In the genomic region with DNA sequence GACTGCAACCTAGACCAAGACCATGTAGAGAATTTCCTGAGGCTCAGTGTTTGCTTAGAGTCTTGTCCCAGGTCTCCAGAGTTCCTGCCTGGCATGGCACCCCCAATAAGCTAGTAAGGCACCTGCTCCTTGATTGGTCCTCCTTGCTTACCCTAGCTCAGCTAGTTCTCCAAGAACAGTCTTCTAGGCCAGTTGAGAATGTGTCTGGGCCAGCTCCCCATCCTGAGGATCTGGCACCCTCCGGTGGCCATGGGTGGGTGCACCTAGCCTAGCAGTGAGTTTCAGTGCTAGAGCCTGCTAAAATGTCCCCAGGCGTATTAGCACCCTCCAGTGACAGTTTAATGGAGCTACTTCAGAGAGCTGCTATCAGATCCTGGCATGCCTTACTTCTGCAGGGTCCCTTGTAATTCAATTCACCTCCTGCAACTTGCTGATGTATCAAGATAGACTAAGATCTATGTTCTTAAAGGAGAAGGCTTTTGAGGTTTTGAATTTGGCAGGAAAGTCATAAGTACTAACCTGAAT, we compare ENCODE assay signal across 1 cellular context.
A peak's percentile ranks its signal among the peaks of the same experiment; 100 is the strongest.
TF ChIP-seq lines count a peak whose summit lies in the region.

No MANE protein-coding gene starts in this region.

TF ChIP-seq in K562, 482 proteins besides CTCF, POLR2A, EP300 and RAD21 (continued from another document):
- TF ChIP-seq, protein P1, sequence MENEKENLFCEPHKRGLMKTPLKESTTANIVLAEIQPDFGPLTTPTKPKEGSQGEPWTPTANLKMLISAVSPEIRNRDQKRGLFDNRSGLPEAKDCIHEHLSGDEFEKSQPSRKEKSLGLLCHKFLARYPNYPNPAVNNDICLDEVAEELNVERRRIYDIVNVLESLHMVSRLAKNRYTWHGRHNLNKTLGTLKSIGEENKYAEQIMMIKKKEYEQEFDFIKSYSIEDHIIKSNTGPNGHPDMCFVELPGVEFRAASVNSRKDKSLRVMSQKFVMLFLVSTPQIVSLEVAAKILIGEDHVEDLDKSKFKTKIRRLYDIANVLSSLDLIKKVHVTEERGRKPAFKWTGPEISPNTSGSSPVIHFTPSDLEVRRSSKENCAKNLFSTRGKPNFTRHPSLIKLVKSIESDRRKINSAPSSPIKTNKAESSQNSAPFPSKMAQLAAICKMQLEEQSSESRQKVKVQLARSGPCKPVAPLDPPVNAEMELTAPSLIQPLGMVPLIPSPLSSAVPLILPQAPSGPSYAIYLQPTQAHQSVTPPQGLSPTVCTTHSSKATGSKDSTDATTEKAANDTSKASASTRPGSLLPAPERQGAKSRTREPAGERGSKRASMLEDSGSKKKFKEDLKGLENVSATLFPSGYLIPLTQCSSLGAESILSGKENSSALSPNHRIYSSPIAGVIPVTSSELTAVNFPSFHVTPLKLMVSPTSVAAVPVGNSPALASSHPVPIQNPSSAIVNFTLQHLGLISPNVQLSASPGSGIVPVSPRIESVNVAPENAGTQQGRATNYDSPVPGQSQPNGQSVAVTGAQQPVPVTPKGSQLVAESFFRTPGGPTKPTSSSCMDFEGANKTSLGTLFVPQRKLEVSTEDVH (IDR thresholded peaks at IDR 0.05; ENCODE audit: low read depth, partially characterized antibody): peak; percentile 57
- TF ChIP-seq TCFL5 (CRISPR knock-in tag; conservative IDR thresholded peaks at IDR 0.05) (no peak), MYBL2 (IDR thresholded peaks at IDR 0.05; ENCODE audit: low read depth) (no peak), MYBL2 (CRISPR knock-in tag; IDR thresholded peaks at IDR 0.05; ENCODE audit: borderline replicate concordance) (no peak), TARDBP (IDR thresholded peaks at IDR 0.05) (peak; percentile 71; the same call in 1 of the 2 replicates), SNIP1 (IDR thresholded peaks at IDR 0.05; ENCODE audit: low read depth) (no peak), ZNF707 (CRISPR knock-in tag; conservative IDR thresholded peaks at IDR 0.05) (no peak), MECOM (CRISPR knock-in tag; IDR thresholded peaks at IDR 0.05) (no peak), ZNF830 (CRISPR knock-in tag; IDR thresholded peaks at IDR 0.05) (no peak), ELF1 (tag; IDR thresholded peaks at IDR 0.05) (no peak), TAL1 (IDR thresholded peaks at IDR 0.05) (no peak), SRF (CRISPR knock-in tag; IDR thresholded peaks at IDR 0.05) (no peak), CREM (IDR thresholded peaks at IDR 0.05; ENCODE audit: low read depth) (peak; percentile 51; the same call in 1 of the 2 replicates), SRSF3 (IDR thresholded peaks at IDR 0.05; ENCODE audit: insufficient read depth, low read length) (no peak), KDM4B (IDR thresholded peaks at IDR 0.05; ENCODE audit: borderline replicate concordance in 2 of 2, low read depth in 1 of 2) (0 out of 4 replicates have a peak, but pooled peaks of 1 of the 2 experiments have one; percentile 31), SUPT5H (IDR thresholded peaks at IDR 0.05) (no peak), ETV6 (IDR thresholded peaks at IDR 0.05; ENCODE audit: borderline replicate concordance in 1 of 2, low read depth in 2 of 2, low read length in 1 of 2) (no peak), ETV6 (CRISPR knock-in tag; IDR thresholded peaks at IDR 0.05; ENCODE audit: borderline replicate concordance) (no peak), JUND (IDR thresholded peaks at IDR 0.05; ENCODE audit: borderline replicate concordance, low read depth, low read length) (peak; percentile 74), JUND (tag; IDR thresholded peaks at IDR 0.05; ENCODE audit: borderline replicate concordance, low read depth, low read length) (peak; percentile 15; the same call in 1 of the 3 replicates), LARP7 (IDR thresholded peaks at IDR 0.05) (no peak), KDM2B (CRISPR knock-in tag; IDR thresholded peaks at IDR 0.05) (no peak)
- TF ChIP-seq, protein P2, sequence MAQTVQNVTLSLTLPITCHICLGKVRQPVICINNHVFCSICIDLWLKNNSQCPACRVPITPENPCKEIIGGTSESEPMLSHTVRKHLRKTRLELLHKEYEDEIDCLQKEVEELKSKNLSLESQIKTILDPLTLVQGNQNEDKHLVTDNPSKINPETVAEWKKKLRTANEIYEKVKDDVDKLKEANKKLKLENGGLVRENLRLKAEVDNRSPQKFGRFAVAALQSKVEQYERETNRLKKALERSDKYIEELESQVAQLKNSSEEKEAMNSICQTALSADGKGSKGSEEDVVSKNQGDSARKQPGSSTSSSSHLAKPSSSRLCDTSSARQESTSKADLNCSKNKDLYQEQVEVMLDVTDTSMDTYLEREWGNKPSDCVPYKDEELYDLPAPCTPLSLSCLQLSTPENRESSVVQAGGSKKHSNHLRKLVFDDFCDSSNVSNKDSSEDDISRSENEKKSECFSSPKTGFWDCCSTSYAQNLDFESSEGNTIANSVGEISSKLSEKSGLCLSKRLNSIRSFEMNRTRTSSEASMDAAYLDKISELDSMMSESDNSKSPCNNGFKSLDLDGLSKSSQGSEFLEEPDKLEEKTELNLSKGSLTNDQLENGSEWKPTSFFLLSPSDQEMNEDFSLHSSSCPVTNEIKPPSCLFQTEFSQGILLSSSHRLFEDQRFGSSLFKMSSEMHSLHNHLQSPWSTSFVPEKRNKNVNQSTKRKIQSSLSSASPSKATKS (CRISPR knock-in tag; IDR thresholded peaks at IDR 0.05): no peak
- TF ChIP-seq, protein P3, sequence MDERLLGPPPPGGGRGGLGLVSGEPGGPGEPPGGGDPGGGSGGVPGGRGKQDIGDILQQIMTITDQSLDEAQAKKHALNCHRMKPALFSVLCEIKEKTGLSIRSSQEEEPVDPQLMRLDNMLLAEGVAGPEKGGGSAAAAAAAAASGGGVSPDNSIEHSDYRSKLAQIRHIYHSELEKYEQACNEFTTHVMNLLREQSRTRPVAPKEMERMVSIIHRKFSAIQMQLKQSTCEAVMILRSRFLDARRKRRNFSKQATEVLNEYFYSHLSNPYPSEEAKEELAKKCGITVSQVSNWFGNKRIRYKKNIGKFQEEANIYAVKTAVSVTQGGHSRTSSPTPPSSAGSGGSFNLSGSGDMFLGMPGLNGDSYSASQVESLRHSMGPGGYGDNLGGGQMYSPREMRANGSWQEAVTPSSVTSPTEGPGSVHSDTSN (CRISPR knock-in tag; IDR thresholded peaks at IDR 0.05; ENCODE audit: low read depth): no peak
- TF ChIP-seq, protein P3 (tag; conservative IDR thresholded peaks at IDR 0.05; ENCODE audit: low read depth): peak; percentile 47
- TF ChIP-seq, protein P4, sequence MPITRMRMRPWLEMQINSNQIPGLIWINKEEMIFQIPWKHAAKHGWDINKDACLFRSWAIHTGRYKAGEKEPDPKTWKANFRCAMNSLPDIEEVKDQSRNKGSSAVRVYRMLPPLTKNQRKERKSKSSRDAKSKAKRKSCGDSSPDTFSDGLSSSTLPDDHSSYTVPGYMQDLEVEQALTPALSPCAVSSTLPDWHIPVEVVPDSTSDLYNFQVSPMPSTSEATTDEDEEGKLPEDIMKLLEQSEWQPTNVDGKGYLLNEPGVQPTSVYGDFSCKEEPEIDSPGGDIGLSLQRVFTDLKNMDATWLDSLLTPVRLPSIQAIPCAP (CRISPR knock-in tag; IDR thresholded peaks at IDR 0.05; ENCODE audit: borderline replicate concordance): no peak
- TF ChIP-seq, protein P5, sequence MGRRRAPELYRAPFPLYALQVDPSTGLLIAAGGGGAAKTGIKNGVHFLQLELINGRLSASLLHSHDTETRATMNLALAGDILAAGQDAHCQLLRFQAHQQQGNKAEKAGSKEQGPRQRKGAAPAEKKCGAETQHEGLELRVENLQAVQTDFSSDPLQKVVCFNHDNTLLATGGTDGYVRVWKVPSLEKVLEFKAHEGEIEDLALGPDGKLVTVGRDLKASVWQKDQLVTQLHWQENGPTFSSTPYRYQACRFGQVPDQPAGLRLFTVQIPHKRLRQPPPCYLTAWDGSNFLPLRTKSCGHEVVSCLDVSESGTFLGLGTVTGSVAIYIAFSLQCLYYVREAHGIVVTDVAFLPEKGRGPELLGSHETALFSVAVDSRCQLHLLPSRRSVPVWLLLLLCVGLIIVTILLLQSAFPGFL (CRISPR knock-in tag; IDR thresholded peaks at IDR 0.05): no peak
- TF ChIP-seq, protein P6, sequence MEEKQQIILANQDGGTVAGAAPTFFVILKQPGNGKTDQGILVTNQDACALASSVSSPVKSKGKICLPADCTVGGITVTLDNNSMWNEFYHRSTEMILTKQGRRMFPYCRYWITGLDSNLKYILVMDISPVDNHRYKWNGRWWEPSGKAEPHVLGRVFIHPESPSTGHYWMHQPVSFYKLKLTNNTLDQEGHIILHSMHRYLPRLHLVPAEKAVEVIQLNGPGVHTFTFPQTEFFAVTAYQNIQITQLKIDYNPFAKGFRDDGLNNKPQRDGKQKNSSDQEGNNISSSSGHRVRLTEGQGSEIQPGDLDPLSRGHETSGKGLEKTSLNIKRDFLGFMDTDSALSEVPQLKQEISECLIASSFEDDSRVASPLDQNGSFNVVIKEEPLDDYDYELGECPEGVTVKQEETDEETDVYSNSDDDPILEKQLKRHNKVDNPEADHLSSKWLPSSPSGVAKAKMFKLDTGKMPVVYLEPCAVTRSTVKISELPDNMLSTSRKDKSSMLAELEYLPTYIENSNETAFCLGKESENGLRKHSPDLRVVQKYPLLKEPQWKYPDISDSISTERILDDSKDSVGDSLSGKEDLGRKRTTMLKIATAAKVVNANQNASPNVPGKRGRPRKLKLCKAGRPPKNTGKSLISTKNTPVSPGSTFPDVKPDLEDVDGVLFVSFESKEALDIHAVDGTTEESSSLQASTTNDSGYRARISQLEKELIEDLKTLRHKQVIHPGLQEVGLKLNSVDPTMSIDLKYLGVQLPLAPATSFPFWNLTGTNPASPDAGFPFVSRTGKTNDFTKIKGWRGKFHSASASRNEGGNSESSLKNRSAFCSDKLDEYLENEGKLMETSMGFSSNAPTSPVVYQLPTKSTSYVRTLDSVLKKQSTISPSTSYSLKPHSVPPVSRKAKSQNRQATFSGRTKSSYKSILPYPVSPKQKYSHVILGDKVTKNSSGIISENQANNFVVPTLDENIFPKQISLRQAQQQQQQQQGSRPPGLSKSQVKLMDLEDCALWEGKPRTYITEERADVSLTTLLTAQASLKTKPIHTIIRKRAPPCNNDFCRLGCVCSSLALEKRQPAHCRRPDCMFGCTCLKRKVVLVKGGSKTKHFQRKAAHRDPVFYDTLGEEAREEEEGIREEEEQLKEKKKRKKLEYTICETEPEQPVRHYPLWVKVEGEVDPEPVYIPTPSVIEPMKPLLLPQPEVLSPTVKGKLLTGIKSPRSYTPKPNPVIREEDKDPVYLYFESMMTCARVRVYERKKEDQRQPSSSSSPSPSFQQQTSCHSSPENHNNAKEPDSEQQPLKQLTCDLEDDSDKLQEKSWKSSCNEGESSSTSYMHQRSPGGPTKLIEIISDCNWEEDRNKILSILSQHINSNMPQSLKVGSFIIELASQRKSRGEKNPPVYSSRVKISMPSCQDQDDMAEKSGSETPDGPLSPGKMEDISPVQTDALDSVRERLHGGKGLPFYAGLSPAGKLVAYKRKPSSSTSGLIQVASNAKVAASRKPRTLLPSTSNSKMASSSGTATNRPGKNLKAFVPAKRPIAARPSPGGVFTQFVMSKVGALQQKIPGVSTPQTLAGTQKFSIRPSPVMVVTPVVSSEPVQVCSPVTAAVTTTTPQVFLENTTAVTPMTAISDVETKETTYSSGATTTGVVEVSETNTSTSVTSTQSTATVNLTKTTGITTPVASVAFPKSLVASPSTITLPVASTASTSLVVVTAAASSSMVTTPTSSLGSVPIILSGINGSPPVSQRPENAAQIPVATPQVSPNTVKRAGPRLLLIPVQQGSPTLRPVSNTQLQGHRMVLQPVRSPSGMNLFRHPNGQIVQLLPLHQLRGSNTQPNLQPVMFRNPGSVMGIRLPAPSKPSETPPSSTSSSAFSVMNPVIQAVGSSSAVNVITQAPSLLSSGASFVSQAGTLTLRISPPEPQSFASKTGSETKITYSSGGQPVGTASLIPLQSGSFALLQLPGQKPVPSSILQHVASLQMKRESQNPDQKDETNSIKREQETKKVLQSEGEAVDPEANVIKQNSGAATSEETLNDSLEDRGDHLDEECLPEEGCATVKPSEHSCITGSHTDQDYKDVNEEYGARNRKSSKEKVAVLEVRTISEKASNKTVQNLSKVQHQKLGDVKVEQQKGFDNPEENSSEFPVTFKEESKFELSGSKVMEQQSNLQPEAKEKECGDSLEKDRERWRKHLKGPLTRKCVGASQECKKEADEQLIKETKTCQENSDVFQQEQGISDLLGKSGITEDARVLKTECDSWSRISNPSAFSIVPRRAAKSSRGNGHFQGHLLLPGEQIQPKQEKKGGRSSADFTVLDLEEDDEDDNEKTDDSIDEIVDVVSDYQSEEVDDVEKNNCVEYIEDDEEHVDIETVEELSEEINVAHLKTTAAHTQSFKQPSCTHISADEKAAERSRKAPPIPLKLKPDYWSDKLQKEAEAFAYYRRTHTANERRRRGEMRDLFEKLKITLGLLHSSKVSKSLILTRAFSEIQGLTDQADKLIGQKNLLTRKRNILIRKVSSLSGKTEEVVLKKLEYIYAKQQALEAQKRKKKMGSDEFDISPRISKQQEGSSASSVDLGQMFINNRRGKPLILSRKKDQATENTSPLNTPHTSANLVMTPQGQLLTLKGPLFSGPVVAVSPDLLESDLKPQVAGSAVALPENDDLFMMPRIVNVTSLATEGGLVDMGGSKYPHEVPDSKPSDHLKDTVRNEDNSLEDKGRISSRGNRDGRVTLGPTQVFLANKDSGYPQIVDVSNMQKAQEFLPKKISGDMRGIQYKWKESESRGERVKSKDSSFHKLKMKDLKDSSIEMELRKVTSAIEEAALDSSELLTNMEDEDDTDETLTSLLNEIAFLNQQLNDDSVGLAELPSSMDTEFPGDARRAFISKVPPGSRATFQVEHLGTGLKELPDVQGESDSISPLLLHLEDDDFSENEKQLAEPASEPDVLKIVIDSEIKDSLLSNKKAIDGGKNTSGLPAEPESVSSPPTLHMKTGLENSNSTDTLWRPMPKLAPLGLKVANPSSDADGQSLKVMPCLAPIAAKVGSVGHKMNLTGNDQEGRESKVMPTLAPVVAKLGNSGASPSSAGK (IDR thresholded peaks at IDR 0.05): no peak
